Comparison of ENCODE assay signal across 3 cellular contexts in genomic region chr19:3198901-3199700, GRCh38.
TF ChIP-seq lines count a peak whose summit lies in the region.

No MANE protein-coding gene starts in this region.

TF ChIP-seq in HepG2, 621 proteins besides CTCF, POLR2A, EP300 and RAD21:
- TF ChIP-seq AGO2 (optimal IDR thresholded peaks at IDR 0.05; ENCODE audit: low read depth, low read length) (peak; percentile 77), RBFOX2 (IDR thresholded peaks at IDR 0.05; ENCODE audit: low read depth, low read length) (0 out of 2 replicates have a peak, but pooled peaks have one; percentile 50), U2AF1 (optimal IDR thresholded peaks at IDR 0.05; ENCODE audit: low read depth, low read length) (no peak), FOXM1 (CRISPR knock-in tag; IDR thresholded peaks at IDR 0.05) (no peak), ZBTB33 (CRISPR knock-in tag; IDR thresholded peaks at IDR 0.05) (0 out of 2 replicates have a peak, but pooled peaks have one; percentile 35), ZNF564 (CRISPR knock-in tag; IDR thresholded peaks at IDR 0.05) (no peak)

TF ChIP-seq in GM12878, 131 proteins besides CTCF, POLR2A, EP300 and RAD21:
- TF ChIP-seq HDAC2 (IDR thresholded peaks at IDR 0.05) (no peak), BCLAF1 (IDR thresholded peaks at IDR 0.05) (no peak), NFIC (IDR thresholded peaks at IDR 0.05; ENCODE audit: low read depth, low read length) (no peak), NBN (IDR thresholded peaks at IDR 0.05) (no peak), BMI1 (IDR thresholded peaks at IDR 0.05; ENCODE audit: borderline replicate concordance) (no peak), IRF4 (IDR thresholded peaks at IDR 0.05; ENCODE audit: low read depth, low read length) (no peak)

TF ChIP-seq in GM23338, 12 proteins besides CTCF, POLR2A, EP300 and RAD21:
- TF ChIP-seq CREB1 (CRISPR knock-in tag; IDR thresholded peaks at IDR 0.05; ENCODE audit: low read depth) (no peak), POLR2AphosphoS5 (IDR thresholded peaks at IDR 0.05; ENCODE audit: low read depth) (no peak), REST (IDR thresholded peaks at IDR 0.05; ENCODE audit: unreplicated experiment) (no peak), ETS1 (IDR thresholded peaks at IDR 0.05) (no peak), JUNB (IDR thresholded peaks at IDR 0.05; ENCODE audit: unreplicated experiment) (no peak), EZH2 (IDR thresholded peaks at IDR 0.05; ENCODE audit: low read depth, unreplicated experiment) (no peak), EZH2phosphoT487 (IDR thresholded peaks at IDR 0.05; ENCODE audit: unreplicated experiment) (no peak), NANOG (IDR thresholded peaks at IDR 0.05; ENCODE audit: borderline replicate concordance) (no peak), ZNF331 (CRISPR knock-in tag; IDR thresholded peaks at IDR 0.05; ENCODE audit: low read depth) (no peak), STAT1 (IDR thresholded peaks at IDR 0.05; ENCODE audit: unreplicated experiment) (no peak), ZNF114 (CRISPR knock-in tag; IDR thresholded peaks at IDR 0.05) (no peak)
- TF ChIP-seq, protein P1, sequence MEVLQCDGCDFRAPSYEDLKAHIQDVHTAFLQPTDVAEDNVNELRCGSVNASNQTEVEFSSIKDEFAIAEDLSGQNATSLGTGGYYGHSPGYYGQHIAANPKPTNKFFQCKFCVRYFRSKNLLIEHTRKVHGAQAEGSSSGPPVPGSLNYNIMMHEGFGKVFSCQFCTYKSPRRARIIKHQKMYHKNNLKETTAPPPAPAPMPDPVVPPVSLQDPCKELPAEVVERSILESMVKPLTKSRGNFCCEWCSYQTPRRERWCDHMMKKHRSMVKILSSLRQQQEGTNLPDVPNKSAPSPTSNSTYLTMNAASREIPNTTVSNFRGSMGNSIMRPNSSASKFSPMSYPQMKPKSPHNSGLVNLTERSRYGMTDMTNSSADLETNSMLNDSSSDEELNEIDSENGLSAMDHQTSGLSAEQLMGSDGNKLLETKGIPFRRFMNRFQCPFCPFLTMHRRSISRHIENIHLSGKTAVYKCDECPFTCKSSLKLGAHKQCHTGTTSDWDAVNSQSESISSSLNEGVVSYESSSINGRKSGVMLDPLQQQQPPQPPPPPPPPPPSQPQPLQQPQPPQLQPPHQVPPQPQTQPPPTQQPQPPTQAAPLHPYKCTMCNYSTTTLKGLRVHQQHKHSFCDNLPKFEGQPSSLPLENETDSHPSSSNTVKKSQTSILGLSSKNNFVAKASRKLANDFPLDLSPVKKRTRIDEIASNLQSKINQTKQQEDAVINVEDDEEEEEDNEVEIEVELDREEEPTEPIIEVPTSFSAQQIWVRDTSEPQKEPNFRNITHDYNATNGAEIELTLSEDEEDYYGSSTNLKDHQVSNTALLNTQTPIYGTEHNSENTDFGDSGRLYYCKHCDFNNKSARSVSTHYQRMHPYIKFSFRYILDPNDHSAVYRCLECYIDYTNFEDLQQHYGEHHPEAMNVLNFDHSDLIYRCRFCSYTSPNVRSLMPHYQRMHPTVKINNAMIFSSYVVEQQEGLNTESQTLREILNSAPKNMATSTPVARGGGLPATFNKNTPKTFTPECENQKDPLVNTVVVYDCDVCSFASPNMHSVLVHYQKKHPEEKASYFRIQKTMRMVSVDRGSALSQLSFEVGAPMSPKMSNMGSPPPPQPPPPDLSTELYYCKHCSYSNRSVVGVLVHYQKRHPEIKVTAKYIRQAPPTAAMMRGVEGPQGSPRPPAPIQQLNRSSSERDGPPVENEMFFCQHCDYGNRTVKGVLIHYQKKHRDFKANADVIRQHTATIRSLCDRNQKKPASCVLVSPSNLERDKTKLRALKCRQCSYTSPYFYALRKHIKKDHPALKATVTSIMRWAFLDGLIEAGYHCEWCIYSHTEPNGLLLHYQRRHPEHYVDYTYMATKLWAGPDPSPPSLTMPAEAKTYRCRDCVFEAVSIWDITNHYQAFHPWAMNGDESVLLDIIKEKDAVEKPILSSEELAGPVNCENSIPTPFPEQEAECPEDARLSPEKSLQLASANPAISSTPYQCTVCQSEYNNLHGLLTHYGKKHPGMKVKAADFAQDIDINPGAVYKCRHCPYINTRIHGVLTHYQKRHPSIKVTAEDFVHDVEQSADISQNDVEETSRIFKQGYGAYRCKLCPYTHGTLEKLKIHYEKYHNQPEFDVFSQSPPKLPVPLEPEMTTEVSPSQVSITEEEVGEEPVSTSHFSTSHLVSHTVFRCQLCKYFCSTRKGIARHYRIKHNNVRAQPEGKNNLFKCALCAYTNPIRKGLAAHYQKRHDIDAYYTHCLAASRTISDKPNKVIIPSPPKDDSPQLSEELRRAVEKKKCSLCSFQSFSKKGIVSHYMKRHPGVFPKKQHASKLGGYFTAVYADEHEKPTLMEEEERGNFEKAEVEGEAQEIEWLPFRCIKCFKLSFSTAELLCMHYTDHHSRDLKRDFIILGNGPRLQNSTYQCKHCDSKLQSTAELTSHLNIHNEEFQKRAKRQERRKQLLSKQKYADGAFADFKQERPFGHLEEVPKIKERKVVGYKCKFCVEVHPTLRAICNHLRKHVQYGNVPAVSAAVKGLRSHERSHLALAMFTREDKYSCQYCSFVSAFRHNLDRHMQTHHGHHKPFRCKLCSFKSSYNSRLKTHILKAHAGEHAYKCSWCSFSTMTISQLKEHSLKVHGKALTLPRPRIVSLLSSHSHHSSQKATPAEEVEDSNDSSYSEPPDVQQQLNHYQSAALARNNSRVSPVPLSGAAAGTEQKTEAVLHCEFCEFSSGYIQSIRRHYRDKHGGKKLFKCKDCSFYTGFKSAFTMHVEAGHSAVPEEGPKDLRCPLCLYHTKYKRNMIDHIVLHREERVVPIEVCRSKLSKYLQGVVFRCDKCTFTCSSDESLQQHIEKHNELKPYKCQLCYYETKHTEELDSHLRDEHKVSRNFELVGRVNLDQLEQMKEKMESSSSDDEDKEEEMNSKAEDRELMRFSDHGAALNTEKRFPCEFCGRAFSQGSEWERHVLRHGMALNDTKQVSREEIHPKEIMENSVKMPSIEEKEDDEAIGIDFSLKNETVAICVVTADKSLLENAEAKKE (CRISPR knock-in tag; IDR thresholded peaks at IDR 0.05): no peak
